Comparison of ENCODE assay signal across 8 cellular contexts in genomic region chr5:111158105-111158744, GRCh38.
DNase-seq lines count a peak whose midpoint lies in the region; ATAC-seq and TF ChIP-seq lines count a peak whose summit lies in the region.

No MANE protein-coding gene starts in this region.

- H3K36me3 ChIP-seq in heart left ventricle: no peaks in the 10 kb centered on the region

- H3K27ac ChIP-seq in heart left ventricle: no peak overlapping the region

- peaks cover 0 to 4% of the 10 kb centered on the region in 2 donors for H3K9me3 Mint-ChIP-seq in activated naive CD4-positive, alpha-beta T cell treated with anti-CD3 and anti-CD28 coated beads, Interleukin-2, amount 50 U/mL, for 72 hours

- no peaks in the 10 kb centered on the region for H3K27me3 ChIP-seq in heart left ventricle

- peaks cover 0 to 3% (median 0%) of the 10 kb centered on the region in 12 donors for H3K4me1 ChIP-seq in heart left ventricle

- no peaks in the 10 kb centered on the region for H3K36me3 Mint-ChIP-seq in activated naive CD4-positive, alpha-beta T cell treated with anti-CD3 and anti-CD28 coated beads, Interleukin-2, amount 50 U/mL, for 72 hours

- ATAC-seq in GM21526 (IDR thresholded peaks at IDR 0.05; ENCODE audit: low FRiP score, unreplicated experiment) (peak; percentile 82), heart left ventricle (peak in 3 of 4 donors; percentile 54 to 64 (median 63)), GM18505 (IDR thresholded peaks at IDR 0.05; ENCODE audit: unreplicated experiment) (no peak)
- ATAC-seq in activated naive CD4-positive, alpha-beta T cell treated with anti-CD3 and anti-CD28 coated beads, Interleukin-2, amount 50 U/mL, for 72 hours: peak; percentile 71 to 74

- DNase-seq in DMS 273 treated with DMSO at 0.1 percent for 48 hours (lab: John Stamatoyannopoulos, UW) (peak; percentile 37), M059J (ENCODE audit: low read depth) (peak; percentile 75), SKM-1 treated with dmso at 0.1 percent for 144 hours (lab: John Stamatoyannopoulos, UW; ENCODE audit: unreplicated experiment) (peak; percentile 62), heart left ventricle (peak in 4 of 5 donors; percentile 39 to 58 (median 46)), renal cortical epithelial cell (ENCODE audit: low read depth) (peak; percentile 74)
- DNase-seq in activated naive CD4-positive, alpha-beta T cell treated with anti-CD3 and anti-CD28 coated beads, Interleukin-2, amount 50 U/mL, for 72 hours (ENCODE audit: low spot score in 2 of 2): peak; percentile 59 to 87

- no peak for TF ChIP-seq POLR2A in heart left ventricle (IDR thresholded peaks at IDR 0.05)
- TF ChIP-seq POLR2A in GM18505 (IDR thresholded peaks at IDR 0.05; ENCODE audit: borderline replicate concordance, extremely low read depth, insufficient read depth, insufficient read length): no peak

- H3K27ac Mint-ChIP-seq in activated naive CD4-positive, alpha-beta T cell treated with anti-CD3 and anti-CD28 coated beads, Interleukin-2, amount 50 U/mL, for 72 hours: no peak overlapping the region

- H3K9me3 ChIP-seq in heart left ventricle: no peaks in the 10 kb centered on the region

- intact Hi-C loops in heart left ventricle (cut with DNase I): loop anchor here (1.0 to 10.0 kb wide), 7 partner anchors 119 to 989 kb away; no protein-coding TSS in a partner anchor

- 14 to 18% (median 17%) methylated on average over 9 of the region's 9 CpGs for WGBS in heart left ventricle, 4 donors

- TF ChIP-seq CTCF in heart left ventricle (IDR thresholded peaks at IDR 0.05): peak; percentile 98 to 100 (median 100)

- no peak overlapping the region for H3K4me3 ChIP-seq in heart left ventricle
